In genomic region chr19:41263042-41263849, GRCh38 we compare ENCODE assay signal across 7 cellular contexts. TPM values are rescaled to one million over a fixed set of nuclear protein-coding genes. Genes with fewer than 3 reads are reported as not detected.
DNase-seq lines count a peak whose midpoint lies in the region; ATAC-seq, FAIRE-seq and TF ChIP-seq lines count a peak whose summit lies in the region.

No MANE protein-coding gene starts in this region.

- H3K9me3 ChIP-seq in H1 (ENCODE audit: insufficient read depth in 2 of 2, low read depth in 1 of 2, low read length in 1 of 2) (no peaks in the 10 kb centered on the region), mucosa of stomach (ENCODE audit: control insufficient read depth, low read length) (no peaks in the 10 kb centered on the region)

- DNase-seq in NCI-H69 (lab: John Stamatoyannopoulos, UW) (peak; percentile 90), H1 (ENCODE audit: low read depth in 1 of 2, low spot score in 2 of 2) (peak in 1 of 2 experiments; percentile 69)
- DNase-seq in activated CD8-positive, alpha-beta memory T cell treated with anti-CD3 and anti-CD28 coated beads for 48 hours (ENCODE audit: low read depth in 2 of 3, low spot score in 2 of 3): peak; percentile 49 to 68 (median 49)
- peak; percentile 89 for DNase-seq in stimulated activated CD8-positive, alpha-beta memory T cell treated with anti-CD3 and anti-CD28 coated beads, Interleukin-4, amount 100 ng/mL, for 48 hours

- H3K18ac ChIP-seq in H1 (ENCODE audit: extremely low read depth, low read length): peak overlapping the region; percentile 88

- H4K5ac ChIP-seq in H1 (ENCODE audit: insufficient read length, low read depth, low read length): peak overlapping the region; percentile 67

- H2BK12ac ChIP-seq in H1 (ENCODE audit: low read depth, low read length): peak overlapping the region; percentile 13; the same call in 1 of the 2 replicates

- TF ChIP-seq RAD21 in H1 (IDR thresholded peaks at IDR 0.05 in 1 of 2, conservative IDR thresholded peaks at IDR 0.05 in 1 of 2; ENCODE audit: low read depth in 2 of 2, low read length in 2 of 2): no peak

- H3K4me3 ChIP-seq in H1 (ENCODE audit: extremely low read depth in 1 of 4, insufficient read depth in 2 of 4, low read depth in 3 of 4, low read length in 4 of 4): peak overlapping the region; percentile 82 to 100 (median 91)
- peak overlapping the region; percentile 51 for H3K4me3 ChIP-seq in mucosa of stomach (ENCODE audit: low read length)

- TF ChIP-seq CTCF in H1 (IDR thresholded peaks at IDR 0.05; ENCODE audit: control extremely low read depth in 1 of 3, insufficient read depth in 1 of 3, low read depth in 1 of 3, low read length in 3 of 3): no peak

- peak overlapping the region; percentile 46 for H3K4ac ChIP-seq in H1 (replicated peaks; ENCODE audit: insufficient read length, low read depth, low read length)

- no peak for FAIRE-seq in H1 (lab: Jason Lieb, UNC)

- peak overlapping the region; percentile 20 for H4K91ac ChIP-seq in H1 (replicated peaks; ENCODE audit: insufficient read length, low read length)

- peaks cover 11% of the 10 kb centered on the region for H3K79me1 ChIP-seq in H1 (ENCODE audit: low read depth, low read length)

- peaks cover 14% of the 10 kb centered on the region for H3K23me2 ChIP-seq in H1 (ENCODE audit: low read depth, low read length)

- peak overlapping the region; percentile 94 for H4K8ac ChIP-seq in H1 (ENCODE audit: extremely low read depth, insufficient read depth, low read length)

- no peak overlapping the region for H2BK15ac ChIP-seq in H1 (ENCODE audit: low read length)

- H3K36me3 ChIP-seq in H1 (ENCODE audit: control insufficient read depth in 2 of 4, insufficient read depth in 4 of 4, low read length in 3 of 4) (peaks cover 3 to 21% (median 10%) of the 10 kb centered on the region in 4 experiments), mucosa of stomach (ENCODE audit: control insufficient read depth, insufficient read depth, low read length) (no peaks in the 10 kb centered on the region)

- CTCF ChIA-PET in H1 (lab: Charles Lee; ENCODE audit: partially characterized antibody): interaction anchor here (0.6 to 4.8 kb wide), 23 partner anchors 9 to 137 kb away, joined by 3 to 89 read pairs (median 4); partner anchors contain the start of gene AXL

- no peak for TF ChIP-seq EP300 in H1 (IDR thresholded peaks at IDR 0.05; ENCODE audit: borderline replicate concordance in 1 of 2, low read depth in 2 of 2, low read length in 2 of 2)

- peaks cover 35 to 45% of the 10 kb centered on the region in 2 experiments for H3K79me2 ChIP-seq in H1 (ENCODE audit: control insufficient read depth in 1 of 2, insufficient read depth in 2 of 2, low read length in 2 of 2)

- H3K9ac ChIP-seq in H1 (replicated peaks in 1 of 4; ENCODE audit: extremely low read depth in 1 of 4, low read depth in 3 of 4, low read length in 3 of 4) (peak overlapping the region; percentile 93 to 97 (median 94)), mucosa of stomach (ENCODE audit: low read length) (peak overlapping the region; percentile 82)

- 2% methylated on average over 41 of the region's 46 CpGs; no CpG with 5 or more reads in 1 of the 2 experiments for WGBS in H1 (ENCODE audit: extremely low coverage in 1 of 2, insufficient coverage in 1 of 2, insufficient read length in 1 of 2, insufficient replicate concordance in 2 of 2, low coverage in 1 of 2, low lambda C conversion rate in 2 of 2, missing lambda C conversion rate in 1 of 2), 2 experiments

- POLR2A ChIA-PET in H1 (lab: Charles Lee; ENCODE audit: partially characterized antibody): interaction anchor here (0.6 to 38.6 kb wide), 38 partner anchors 9 to 599 kb away, joined by 3 to 579 read pairs (median 5); partner anchors contain the start of genes ACTMAP, AXL, CCDC97 and COQ8B

- peak overlapping the region; percentile 54; the same call in 1 of the 2 replicates for H2AFZ ChIP-seq in H1 (ENCODE audit: low read length)

- ATAC-seq in GM18498 (IDR thresholded peaks at IDR 0.05; ENCODE audit: unreplicated experiment) (peak; percentile 17), HG02938 (IDR thresholded peaks at IDR 0.05; ENCODE audit: unreplicated experiment) (peak; percentile 18)

- peak overlapping the region; percentile 97 for H2BK5ac ChIP-seq in H1 (ENCODE audit: low read depth, low read length)

- peak overlapping the region; percentile 86 for H3K27ac ChIP-seq in H1 (ENCODE audit: low read depth, low read length)

- peak overlapping the region; percentile 27 for H3K14ac ChIP-seq in H1 (ENCODE audit: insufficient read length)

- no peak overlapping the region for H3K23ac ChIP-seq in H1 (ENCODE audit: insufficient read length)

- H3K27me3 ChIP-seq in H1 (replicated peaks in 1 of 4; ENCODE audit: control insufficient read depth in 3 of 4, extremely low read depth in 1 of 4, insufficient read depth in 3 of 4, low read length in 3 of 4): no peaks in the 10 kb centered on the region
- H3K27me3 ChIP-seq in mucosa of stomach (ENCODE audit: control insufficient read depth, insufficient read depth, low read length): no peaks in the 10 kb centered on the region

- no peak overlapping the region for H2BK20ac ChIP-seq in H1 (ENCODE audit: low read length)

- H4K20me1 ChIP-seq in H1 (replicated peaks in 1 of 2; ENCODE audit: control insufficient read depth in 1 of 2, insufficient read depth in 2 of 2, low read length in 2 of 2): peaks cover 2 to 4% of the 10 kb centered on the region in 2 experiments

- no peak overlapping the region for H2BK120ac ChIP-seq in H1 (replicated peaks; ENCODE audit: low read depth, low read length)

- TF ChIP-seq POLR2A in H1 (IDR thresholded peaks at IDR 0.05; ENCODE audit: control extremely low read depth in 1 of 2, low read depth in 2 of 2, low read length in 2 of 2): peak in 1 of 2 experiments; percentile 89; a peak in 1 of 3 replicates

- peak overlapping the region; percentile 80 for H3K56ac ChIP-seq in H1 (replicated peaks; ENCODE audit: insufficient read length, low read depth, low read length)

- H3K4me1 ChIP-seq in H1 (replicated peaks in 1 of 4; ENCODE audit: control insufficient read depth in 3 of 4, insufficient read depth in 4 of 4, low read length in 3 of 4) (peaks cover 0 to 10% (median 5%) of the 10 kb centered on the region in 4 experiments; a peak in 6 of 7 replicates), mucosa of stomach (ENCODE audit: control insufficient read depth, insufficient read depth, low read length) (peaks cover 25% of the 10 kb centered on the region)

- H2AK5ac ChIP-seq in H1 (ENCODE audit: low read depth, low read length): peak overlapping the region; percentile 18

- peak overlapping the region; percentile 84 to 99 for H3K4me2 ChIP-seq in H1 (ENCODE audit: insufficient read depth in 1 of 2, low read depth in 2 of 2, low read length in 2 of 2)

TF ChIP-seq in H1, 55 proteins besides CTCF, POLR2A, EP300 and RAD21 (continues in another document):
- TF ChIP-seq RNF2 (IDR thresholded peaks at IDR 0.05; ENCODE audit: borderline replicate concordance, low read depth, low read length, missing control alignments, poor library complexity, severe bottlenecking) (no peak), MAX (IDR thresholded peaks at IDR 0.05) (no peak), E2F6 (IDR thresholded peaks at IDR 0.05) (no peak), CREB1 (IDR thresholded peaks at IDR 0.05) (0 out of 2 replicates have a peak, but pooled peaks have one; percentile 8)

RNA-seq across cellular contexts. Expression of gene HNRNPUL1, which starts 0.9 kb away (rescaled TPM):
- 264 and 268 TPM in 2 replicates for total RNA-seq in H1 (2021; fragmentation: NEBNext Ultra II Directional; extraction: Animal tissue kit (Norgen Biotek cat#: 25700))
- polyA plus RNA-seq in H1 (2011; rRNA removed): 99.5 and 157 TPM in 2 replicates
- 56.3 TPM for polyA plus RNA-seq in H1 (2011; cell fraction: cytosol; rRNA removed)
- 88.3 TPM for polyA plus RNA-seq in H1 (2011; cell fraction: nucleus; rRNA removed)
- polyA plus RNA-seq in H1 (2012, experiment 1 of 2): 160 to 208 TPM (median 194 TPM) in 4 replicates
- 135 TPM for polyA plus RNA-seq in H1 (2012, experiment 2 of 2)
- polyA plus RNA-seq in H1 (2013, experiment 1 of 2): 206 TPM
- 213 TPM for polyA plus RNA-seq in H1 (2013, experiment 2 of 2)
- polyA minus RNA-seq in H1 (2011; rRNA and poly(A)+ RNA removed): 91.8 and 93.7 TPM in 2 replicates
- 73.7 TPM for polyA minus RNA-seq in H1 (2011; cell fraction: cytosol; rRNA and poly(A)+ RNA removed)
- polyA minus RNA-seq in H1 (2011; cell fraction: nucleus; rRNA and poly(A)+ RNA removed): 84.1 TPM

RNA-seq across cellular contexts. Expression of gene AXL, which starts 44.2 kb away (rescaled TPM):
- 51.0 and 53.3 TPM in 2 replicates for total RNA-seq in H1 (2021; fragmentation: NEBNext Ultra II Directional; extraction: Animal tissue kit (Norgen Biotek cat#: 25700))
- 35.3 and 62.4 TPM in 2 replicates for polyA plus RNA-seq in H1 (2011; rRNA removed)
- 32.1 TPM for polyA plus RNA-seq in H1 (2011; cell fraction: cytosol; rRNA removed)
- polyA plus RNA-seq in H1 (2011; cell fraction: nucleus; rRNA removed): 35.7 TPM
- 25.0 to 41.1 TPM (median 36.3 TPM) in 4 replicates for polyA plus RNA-seq in H1 (2012, experiment 1 of 2)
- 20.2 TPM for polyA plus RNA-seq in H1 (2012, experiment 2 of 2)
- 28.7 TPM for polyA plus RNA-seq in H1 (2013, experiment 1 of 2)
- polyA plus RNA-seq in H1 (2013, experiment 2 of 2): 31.9 TPM
- polyA minus RNA-seq in H1 (2011; rRNA and poly(A)+ RNA removed): 88.6 and 100 TPM in 2 replicates
- 72.1 TPM for polyA minus RNA-seq in H1 (2011; cell fraction: cytosol; rRNA and poly(A)+ RNA removed)
- 34.7 TPM for polyA minus RNA-seq in H1 (2011; cell fraction: nucleus; rRNA and poly(A)+ RNA removed)

RNA-seq across cellular contexts. Expression of gene CCDC97, which starts 46.7 kb away (rescaled TPM):
- 21.1 and 27.1 TPM in 2 replicates for total RNA-seq in H1 (2021; fragmentation: NEBNext Ultra II Directional; extraction: Animal tissue kit (Norgen Biotek cat#: 25700))
- 19.8 and 32.6 TPM in 2 replicates for polyA plus RNA-seq in H1 (2011; rRNA removed)
- 16.9 TPM for polyA plus RNA-seq in H1 (2011; cell fraction: cytosol; rRNA removed)
- polyA plus RNA-seq in H1 (2011; cell fraction: nucleus; rRNA removed): 18.7 TPM
- polyA plus RNA-seq in H1 (2012, experiment 1 of 2): 19.2 to 29.9 TPM (median 24.7 TPM) in 4 replicates
- polyA plus RNA-seq in H1 (2012, experiment 2 of 2): 20.4 TPM
- polyA plus RNA-seq in H1 (2013, experiment 1 of 2): 15.6 TPM
- polyA plus RNA-seq in H1 (2013, experiment 2 of 2): 15.6 TPM
- polyA minus RNA-seq in H1 (2011; rRNA and poly(A)+ RNA removed): 9.2 and 13.4 TPM in 2 replicates
- 11.4 TPM for polyA minus RNA-seq in H1 (2011; cell fraction: cytosol; rRNA and poly(A)+ RNA removed)
- 13.0 TPM for polyA minus RNA-seq in H1 (2011; cell fraction: nucleus; rRNA and poly(A)+ RNA removed)
